In the genomic region with DNA sequence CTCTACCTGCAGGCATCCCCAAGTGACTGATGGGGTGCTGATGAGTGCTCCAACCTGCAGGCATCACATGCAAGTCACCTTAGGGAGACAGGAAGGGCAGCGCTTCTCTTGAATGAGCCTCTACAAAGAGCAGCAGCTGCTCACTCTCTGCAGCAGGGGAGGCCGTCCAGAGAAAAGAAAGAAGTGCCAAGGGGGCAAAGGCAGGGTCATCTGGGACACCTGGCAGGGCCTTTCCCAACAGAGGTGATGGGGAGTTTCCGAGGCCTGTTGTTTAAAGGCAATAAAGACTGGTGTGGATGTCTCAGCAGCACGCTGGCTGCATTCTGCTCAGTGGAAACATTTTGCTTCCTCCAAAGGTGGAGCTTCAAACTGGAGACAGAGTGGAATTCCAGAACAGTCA, we compare ENCODE assay signal across 11 cellular contexts.
DNase-seq lines count a peak whose midpoint lies in the region; ATAC-seq and TF ChIP-seq lines count a peak whose summit lies in the region.
"Had no signal": no experiment of that assay in that cellular context is flagged by ENCODE, and none has a peak within 500 bp of the region (broad histone marks: within the 10 kb centered on the region; RNA-seq: fewer than 3 reads in every experiment).

No MANE protein-coding gene starts in this region.

- no peak overlapping the region for H3K4me3 Mint-ChIP-seq in Caco-2 (ENCODE audit: unreplicated experiment)

- TF ChIP-seq CTCF in esophagus muscularis mucosa (IDR thresholded peaks at IDR 0.05) (no peak), Caco-2 (IDR thresholded peaks at IDR 0.05; ENCODE audit: insufficient read depth in 1 of 2, low read depth in 1 of 2, low read length in 1 of 2, severe bottlenecking in 1 of 2, unreplicated experiment in 1 of 2) (no peak)

- no peaks in the 10 kb centered on the region for H3K27me3 ChIP-seq in esophagus muscularis mucosa
- no peaks in the 10 kb centered on the region for H3K27me3 ChIP-seq in thymus (ENCODE audit: control insufficient read depth, insufficient read depth)
- H3K27me3 ChIP-seq in Caco-2 (replicated peaks; ENCODE audit: control insufficient read depth, insufficient read depth, low read length): no peaks in the 10 kb centered on the region
- H3K27me3 ChIP-seq: BLaER1 had no signal

- ATAC-seq in HG03097 (IDR thresholded peaks at IDR 0.05; ENCODE audit: low FRiP score, unreplicated experiment): no peak

- no peaks in the 10 kb centered on the region for H3K9me3 Mint-ChIP-seq in Caco-2 (ENCODE audit: unreplicated experiment)

- H3K4me1 ChIP-seq in esophagus muscularis mucosa (peaks cover 72 to 87% (median 77%) of the 10 kb centered on the region in 4 donors), thymus (ENCODE audit: control insufficient read depth, insufficient read depth, low read length) (peaks cover 76% of the 10 kb centered on the region), Caco-2 (peaks cover 21% of the 10 kb centered on the region)

- POLR2A ChIA-PET in Caco-2 (lab: Charles Lee): no interaction called here

- no peak overlapping the region for H3K27ac Mint-ChIP-seq in Caco-2 (ENCODE audit: unreplicated experiment)

- 51% methylated on average over 4 of the region's 4 CpGs for WGBS in esophagus muscularis mucosa
- 46% methylated on average over 4 of the region's 4 CpGs for WGBS in thymus

- BruUV-seq in Caco-2 (replicated peaks; lab: Mats Ljungman, UMichigan): no TSS peak

- H3K36me3 ChIP-seq in esophagus muscularis mucosa (peaks cover 0 to 77% (median 23%) of the 10 kb centered on the region in 4 donors), thymus (ENCODE audit: control insufficient read depth, insufficient read depth) (peaks cover 24% of the 10 kb centered on the region), Caco-2 (ENCODE audit: control insufficient read depth, insufficient read depth, low read length) (no peaks in the 10 kb centered on the region)

- H3K36me3 Mint-ChIP-seq in Caco-2 (ENCODE audit: insufficient read depth, unreplicated experiment): no peaks in the 10 kb centered on the region

- intact Hi-C loops in esophagus muscularis mucosa (cut with DNase I) (no loop called here), Caco-2 (cut with micrococcal nuclease; ENCODE audit: unreplicated experiment) (no loop called here)

- H3K4me3 ChIP-seq in esophagus muscularis mucosa (no peak overlapping the region), thymus (ENCODE audit: low read length) (peak overlapping the region; percentile 39), Caco-2 (ENCODE audit: low read depth, low read length) (no peak overlapping the region)
- H3K4me3 ChIP-seq: BLaER1, SK-N-MC had no signal

- no peaks in the 10 kb centered on the region for H3K27me3 Mint-ChIP-seq in Caco-2 (ENCODE audit: insufficient read depth, unreplicated experiment)

- H3K9me3 ChIP-seq in esophagus muscularis mucosa (no peaks in the 10 kb centered on the region), thymus (ENCODE audit: control insufficient read depth) (no peaks in the 10 kb centered on the region), Caco-2 (no peaks in the 10 kb centered on the region)
- H3K9me3 ChIP-seq: BLaER1 had no signal

- peak; percentile 78 for DNase-seq in activated effector memory CD4-positive, alpha-beta T cell treated with anti-CD3 and anti-CD28 coated beads, Interleukin-2, amount 50 U/mL, for 16 hours
- no peak for DNase-seq in activated effector memory CD4-positive, alpha-beta T cell treated with Interleukin-2 at 50 U/mL for 16 hours
- DNase-seq in esophagus muscularis mucosa (ENCODE audit: extremely low spot score): no peak
- DNase-seq in stimulated activated CD4-positive, alpha-beta T cell treated with anti-CD3 and anti-CD28 coated beads, Interleukin-4, amount 100 ng/mL, for 24 hours: no peak
- no peak for DNase-seq in Caco-2
- DNase-seq: NCI-H1048 had no signal

- no peak for TF ChIP-seq EP300 in esophagus muscularis mucosa (IDR thresholded peaks at IDR 0.05)

- CTCF ChIA-PET in Caco-2 (lab: Charles Lee): no interaction called here

- no peak for TF ChIP-seq POLR2A in esophagus muscularis mucosa (IDR thresholded peaks at IDR 0.05; ENCODE audit: low read depth)

- H3K4me1 Mint-ChIP-seq in Caco-2 (ENCODE audit: low read depth, unreplicated experiment): peaks cover 23% of the 10 kb centered on the region

- H3K27ac ChIP-seq in esophagus muscularis mucosa (replicated peaks in 1 of 4) (peak overlapping the region; percentile 52 to 61 (median 58)), thymus (ENCODE audit: low read depth) (peak overlapping the region; percentile 94)
- H3K27ac ChIP-seq: BLaER1, SK-N-MC had no signal

TF ChIP-seq in PFSK-1, 5 proteins besides CTCF, POLR2A, EP300 and RAD21:
- no peak for TF ChIP-seq TAF1 (IDR thresholded peaks at IDR 0.05; ENCODE audit: borderline replicate concordance, insufficient read depth, low read length)
- TF ChIP-seq, protein P1, sequence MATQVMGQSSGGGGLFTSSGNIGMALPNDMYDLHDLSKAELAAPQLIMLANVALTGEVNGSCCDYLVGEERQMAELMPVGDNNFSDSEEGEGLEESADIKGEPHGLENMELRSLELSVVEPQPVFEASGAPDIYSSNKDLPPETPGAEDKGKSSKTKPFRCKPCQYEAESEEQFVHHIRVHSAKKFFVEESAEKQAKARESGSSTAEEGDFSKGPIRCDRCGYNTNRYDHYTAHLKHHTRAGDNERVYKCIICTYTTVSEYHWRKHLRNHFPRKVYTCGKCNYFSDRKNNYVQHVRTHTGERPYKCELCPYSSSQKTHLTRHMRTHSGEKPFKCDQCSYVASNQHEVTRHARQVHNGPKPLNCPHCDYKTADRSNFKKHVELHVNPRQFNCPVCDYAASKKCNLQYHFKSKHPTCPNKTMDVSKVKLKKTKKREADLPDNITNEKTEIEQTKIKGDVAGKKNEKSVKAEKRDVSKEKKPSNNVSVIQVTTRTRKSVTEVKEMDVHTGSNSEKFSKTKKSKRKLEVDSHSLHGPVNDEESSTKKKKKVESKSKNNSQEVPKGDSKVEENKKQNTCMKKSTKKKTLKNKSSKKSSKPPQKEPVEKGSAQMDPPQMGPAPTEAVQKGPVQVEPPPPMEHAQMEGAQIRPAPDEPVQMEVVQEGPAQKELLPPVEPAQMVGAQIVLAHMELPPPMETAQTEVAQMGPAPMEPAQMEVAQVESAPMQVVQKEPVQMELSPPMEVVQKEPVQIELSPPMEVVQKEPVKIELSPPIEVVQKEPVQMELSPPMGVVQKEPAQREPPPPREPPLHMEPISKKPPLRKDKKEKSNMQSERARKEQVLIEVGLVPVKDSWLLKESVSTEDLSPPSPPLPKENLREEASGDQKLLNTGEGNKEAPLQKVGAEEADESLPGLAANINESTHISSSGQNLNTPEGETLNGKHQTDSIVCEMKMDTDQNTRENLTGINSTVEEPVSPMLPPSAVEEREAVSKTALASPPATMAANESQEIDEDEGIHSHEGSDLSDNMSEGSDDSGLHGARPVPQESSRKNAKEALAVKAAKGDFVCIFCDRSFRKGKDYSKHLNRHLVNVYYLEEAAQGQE (IDR thresholded peaks at IDR 0.05; ENCODE audit: insufficient read depth in 1 of 2, low read depth in 2 of 2, low read length in 2 of 2): no peak
- TF ChIP-seq POLR2AphosphoS5 (IDR thresholded peaks at IDR 0.05; ENCODE audit: low read depth, low read length): peak; percentile 22; the same call in 1 of the 2 replicates
- no peak for TF ChIP-seq FOXP2 (optimal IDR thresholded peaks at IDR 0.05; ENCODE audit: borderline replicate concordance, extremely low read depth, extremely low read length, insufficient read depth)
- no peak for TF ChIP-seq SIN3A (IDR thresholded peaks at IDR 0.05; ENCODE audit: borderline replicate concordance, insufficient read depth, low read length)
TF ChIP-seq in PFSK-1: peak in this region for 1.
